16 cellular contexts compared by ENCODE assay signal in the genomic region with DNA sequence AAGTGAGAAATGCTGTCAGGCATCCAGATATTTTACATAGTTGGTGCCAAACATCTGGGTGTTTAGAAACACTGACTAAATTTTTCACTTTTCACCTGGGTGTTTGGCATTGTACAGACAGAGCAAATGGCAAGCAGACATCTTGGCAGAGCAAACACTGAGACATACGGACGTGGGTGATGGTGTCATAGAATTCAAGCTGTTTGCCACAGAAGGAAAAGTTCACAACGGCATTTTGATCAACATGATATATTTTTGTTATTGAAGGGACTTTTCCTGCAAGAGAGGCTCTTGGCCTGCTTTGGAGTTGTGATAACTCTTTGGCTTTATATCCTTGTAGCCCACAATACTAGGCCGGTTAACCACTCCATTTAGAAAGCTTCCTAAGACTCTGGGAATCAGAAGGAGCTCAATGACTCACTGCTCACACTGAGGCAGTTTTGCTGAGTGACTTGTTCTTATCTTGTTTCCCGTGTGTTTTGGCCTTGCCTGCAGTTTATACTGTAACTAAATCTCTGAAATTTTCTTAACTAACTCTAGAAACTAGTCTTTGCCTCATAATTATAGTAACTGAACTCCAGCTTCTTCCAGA.
DNase-seq lines count a peak whose midpoint lies in the region; ATAC-seq and TF ChIP-seq lines count a peak whose summit lies in the region.
"Had no signal": no experiment of that assay in that cellular context is flagged by ENCODE, and none has a peak within 500 bp of the region (broad histone marks: within the 10 kb centered on the region; RNA-seq: fewer than 3 reads in every experiment).

No MANE protein-coding gene starts in this region.

- no peaks in the 10 kb centered on the region for H3K4me1 ChIP-seq in trophoblast cell (ENCODE audit: control insufficient read depth in 1 of 2, insufficient read depth in 2 of 2, low read length in 2 of 2)

- no peak overlapping the region for H4K91ac ChIP-seq in trophoblast cell (ENCODE audit: low read depth, low read length)

- H3K79me2 ChIP-seq in trophoblast cell (ENCODE audit: control insufficient read depth, insufficient read depth, low read length, poor library complexity): no peaks in the 10 kb centered on the region

- H3K23ac ChIP-seq in trophoblast cell (ENCODE audit: low read length): no peak overlapping the region

- H3K4me2 ChIP-seq in trophoblast cell (ENCODE audit: low read length): no peak overlapping the region

- no peak overlapping the region for H2BK5ac ChIP-seq in trophoblast cell (ENCODE audit: low read depth, low read length, poor library complexity)

- no peak overlapping the region for H2BK120ac ChIP-seq in trophoblast cell (ENCODE audit: insufficient read depth, low read length, poor library complexity)

- H3K9ac ChIP-seq in trophoblast cell (ENCODE audit: low read length): no peak overlapping the region

- no peak for TF ChIP-seq CTCF in fibroblast of villous mesenchyme (IDR thresholded peaks at IDR 0.05; ENCODE audit: insufficient read depth, low read depth, low read length)

- H2AFZ ChIP-seq in trophoblast cell (ENCODE audit: insufficient read depth, low read length, poor library complexity): no peak overlapping the region

- WGBS in trophoblast cell (ENCODE audit: extremely low coverage, insufficient coverage, insufficient read length): no CpG with 5 or more reads among the region's 5 CpGs

- H3K27me3 ChIP-seq in trophoblast cell (ENCODE audit: insufficient read depth, low read length): no peaks in the 10 kb centered on the region
- H3K27me3 ChIP-seq: ovary had no signal

- no peak overlapping the region for H3K4ac ChIP-seq in trophoblast cell (ENCODE audit: low read depth, low read length)

- DNase-seq in DMS 273 treated with DMSO at 0.1 percent for 48 hours (lab: John Stamatoyannopoulos, UW) (peak; percentile 21), amniotic stem cell (lab: John Stamatoyannopoulos, UW) (peak; percentile 25), fibroblast of villous mesenchyme (ENCODE audit: low read depth) (peak; percentile 12), trophoblast cell (peak; percentile 9 to 44), T-helper 9 cell (no peak), SHP77 (lab: John Stamatoyannopoulos, UW) (no peak)
- DNase-seq: activated CD4-positive, alpha-beta T cell treated with anti-CD3 and anti-CD28 coated beads, Interleukin-2, amount 50 U/mL, for 4 hours; cortex of kidney; head of caudate nucleus; KG1; mammary epithelial cell; stimulated activated CD4-positive, alpha-beta T cell treated with anti-CD3 and anti-CD28 coated beads, Interleukin-2, amount 100 ng/mL, for 48 hours; stimulated activated naive B cell treated with anti-CD40 and anti-IgM and Interleukin-4, amounts not matched to agents 10 μg/mL and 1 μg/mL and 100 μg/mL, for 72 hours had no signal

- no peak overlapping the region for H2BK12ac ChIP-seq in trophoblast cell (ENCODE audit: low read length)

- H3K18ac ChIP-seq in trophoblast cell (ENCODE audit: low read length): no peak overlapping the region

- no peak overlapping the region for H3K27ac ChIP-seq in trophoblast cell (ENCODE audit: low read depth, low read length)

- no peaks in the 10 kb centered on the region for H3K9me3 ChIP-seq in trophoblast cell (ENCODE audit: insufficient read depth, low read depth, low read length)
- H3K9me3 ChIP-seq: ovary had no signal

- no peak overlapping the region for H3K4me3 ChIP-seq in fibroblast of villous mesenchyme (ENCODE audit: low read depth, low read length)
- H3K4me3 ChIP-seq in trophoblast cell (ENCODE audit: low read depth, low read length): no peak overlapping the region
- H3K4me3 ChIP-seq: ovary had no signal

- no peaks in the 10 kb centered on the region for H3K79me1 ChIP-seq in trophoblast cell (ENCODE audit: low read length)

- no peak overlapping the region for H2AK5ac ChIP-seq in trophoblast cell (ENCODE audit: low read length)

- no peak overlapping the region for H3K14ac ChIP-seq in trophoblast cell (ENCODE audit: low read length)

- ATAC-seq in HG03460 (IDR thresholded peaks at IDR 0.05; ENCODE audit: unreplicated experiment) (no peak), HG03095 (IDR thresholded peaks at IDR 0.05; ENCODE audit: unreplicated experiment) (no peak)
- ATAC-seq: stimulated activated naive B cell treated with anti-CD40 and anti-IgM and Interleukin-4, amounts not matched to agents 10 μg/mL and 1 μg/mL and 100 μg/mL, for 72 hours had no signal

- H3K36me3 ChIP-seq in trophoblast cell (ENCODE audit: control insufficient read depth in 1 of 2, insufficient read depth in 2 of 2, low read length in 2 of 2): no peaks in the 10 kb centered on the region
- H3K36me3 ChIP-seq: ovary had no signal

- H4K12ac ChIP-seq in trophoblast cell (ENCODE audit: low read depth, low read length): no peak overlapping the region

- H4K8ac ChIP-seq in trophoblast cell (ENCODE audit: low read depth, low read length): no peak overlapping the region

Comparison
In these comparisons a context has a peak if more than half of its experiments do, and no peak if none do; other contexts are left out.
1. DNase-seq: peak in DMS 273 treated with DMSO at 0.1 percent for 48 hours (single experiment), amniotic stem cell (single experiment), fibroblast of villous mesenchyme (single experiment) and trophoblast cell (2 of 2); none in T-helper 9 cell (single experiment) and SHP77 (0 of 2).